1 cellular context compared by ENCODE assay signal in the genomic region with DNA sequence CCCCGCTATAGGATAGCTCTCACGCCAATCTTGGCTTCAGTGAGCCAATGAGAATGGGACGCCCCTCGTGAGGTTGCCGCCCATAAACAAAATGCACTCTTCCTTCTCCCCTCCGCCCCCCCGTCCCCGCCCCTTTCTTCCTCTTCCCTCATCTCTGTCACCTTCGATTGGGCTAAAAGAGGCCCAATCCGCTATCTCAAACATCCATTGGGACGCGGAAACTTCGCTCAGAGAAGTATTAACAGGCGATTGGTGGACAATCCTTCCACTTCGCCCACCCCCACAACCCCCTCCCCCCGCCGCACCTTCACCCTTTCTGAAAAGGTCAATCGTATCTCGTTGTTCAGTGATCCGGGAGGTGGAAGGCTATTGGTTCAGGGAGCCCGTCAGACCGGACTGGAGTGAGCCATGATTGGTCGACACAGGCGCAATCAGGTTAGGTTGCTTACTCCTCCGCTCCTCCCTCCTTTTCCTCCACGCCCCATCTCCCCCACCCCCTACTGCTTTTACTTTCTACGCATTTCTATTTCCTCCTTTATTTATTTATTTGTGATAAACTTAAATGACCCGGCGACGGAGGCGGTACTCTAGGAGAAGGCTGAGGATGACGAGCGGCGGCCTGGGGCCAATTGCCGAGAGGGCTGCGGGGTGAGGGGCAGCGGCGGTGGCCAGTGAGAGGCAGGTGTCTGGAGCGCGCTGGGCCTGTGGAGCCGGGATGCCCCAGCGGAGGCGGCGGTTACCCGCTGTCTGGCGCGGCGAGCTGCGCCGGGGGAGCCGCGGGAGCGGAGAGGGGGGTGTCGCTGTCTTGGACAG.
A peak's percentile ranks its signal among the peaks of the same experiment; 100 is the strongest.
TF ChIP-seq lines count a peak whose summit lies in the region.

No MANE protein-coding gene starts in this region.

TF ChIP-seq in HepG2, 621 proteins besides CTCF, POLR2A, EP300 and RAD21 (continued from another document and continues in another):
- no peak for TF ChIP-seq E2F5 (CRISPR knock-in tag; conservative IDR thresholded peaks at IDR 0.05)
- TF ChIP-seq, protein P1, sequence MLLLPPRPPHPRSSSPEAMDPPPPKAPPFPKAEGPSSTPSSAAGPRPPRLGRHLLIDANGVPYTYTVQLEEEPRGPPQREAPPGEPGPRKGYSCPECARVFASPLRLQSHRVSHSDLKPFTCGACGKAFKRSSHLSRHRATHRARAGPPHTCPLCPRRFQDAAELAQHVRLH (CRISPR knock-in tag; IDR thresholded peaks at IDR 0.05; ENCODE audit: borderline replicate concordance, low read depth) = peak; percentile 20; the same call in 1 of the 2 replicates
- TF ChIP-seq HNRNPK (IDR thresholded peaks at IDR 0.05; ENCODE audit: low read depth, low read length, poor library complexity, severe bottlenecking) = no peak
- TF ChIP-seq NFKB2 (CRISPR knock-in tag; IDR thresholded peaks at IDR 0.05; ENCODE audit: borderline replicate concordance) = peak; percentile 74; the same call in 1 of the 2 replicates
- no peak for TF ChIP-seq SOX6 (IDR thresholded peaks at IDR 0.05)
- peak; percentile 41; the same call in 1 of the 2 replicates for TF ChIP-seq SOX6 (CRISPR knock-in tag; IDR thresholded peaks at IDR 0.05)
- TF ChIP-seq, protein P2, sequence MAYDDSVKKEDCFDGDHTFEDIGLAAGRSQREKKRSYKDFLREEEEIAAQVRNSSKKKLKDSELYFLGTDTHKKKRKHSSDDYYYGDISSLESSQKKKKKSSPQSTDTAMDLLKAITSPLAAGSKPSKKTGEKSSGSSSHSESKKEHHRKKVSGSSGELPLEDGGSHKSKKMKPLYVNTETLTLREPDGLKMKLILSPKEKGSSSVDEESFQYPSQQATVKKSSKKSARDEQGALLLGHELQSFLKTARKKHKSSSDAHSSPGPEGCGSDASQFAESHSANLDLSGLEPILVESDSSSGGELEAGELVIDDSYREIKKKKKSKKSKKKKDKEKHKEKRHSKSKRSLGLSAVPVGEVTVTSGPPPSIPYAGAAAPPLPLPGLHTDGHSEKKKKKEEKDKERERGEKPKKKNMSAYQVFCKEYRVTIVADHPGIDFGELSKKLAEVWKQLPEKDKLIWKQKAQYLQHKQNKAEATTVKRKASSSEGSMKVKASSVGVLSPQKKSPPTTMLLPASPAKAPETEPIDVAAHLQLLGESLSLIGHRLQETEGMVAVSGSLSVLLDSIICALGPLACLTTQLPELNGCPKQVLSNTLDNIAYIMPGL (CRISPR knock-in tag; IDR thresholded peaks at IDR 0.05; ENCODE audit: borderline replicate concordance in 1 of 2, low read depth in 1 of 2) = peak; percentile 78 to 81; a peak in 3 of 4 replicates
- TF ChIP-seq ZBTB8A (CRISPR knock-in tag; IDR thresholded peaks at IDR 0.05; ENCODE audit: borderline replicate concordance, low read depth) = no peak
- TF ChIP-seq KLF9 (CRISPR knock-in tag; IDR thresholded peaks at IDR 0.05; ENCODE audit: low read depth) = no peak
- no peak for TF ChIP-seq EZH2 (conservative IDR thresholded peaks at IDR 0.05; ENCODE audit: low read depth, low read length)
- no peak for TF ChIP-seq IRF9 (CRISPR knock-in tag; IDR thresholded peaks at IDR 0.05; ENCODE audit: borderline replicate concordance)
- TF ChIP-seq ZNF468 (CRISPR knock-in tag; IDR thresholded peaks at IDR 0.05) = no peak
- no peak for TF ChIP-seq SOX5 (CRISPR knock-in tag; IDR thresholded peaks at IDR 0.05; ENCODE audit: borderline replicate concordance)
- TF ChIP-seq, protein P3, sequence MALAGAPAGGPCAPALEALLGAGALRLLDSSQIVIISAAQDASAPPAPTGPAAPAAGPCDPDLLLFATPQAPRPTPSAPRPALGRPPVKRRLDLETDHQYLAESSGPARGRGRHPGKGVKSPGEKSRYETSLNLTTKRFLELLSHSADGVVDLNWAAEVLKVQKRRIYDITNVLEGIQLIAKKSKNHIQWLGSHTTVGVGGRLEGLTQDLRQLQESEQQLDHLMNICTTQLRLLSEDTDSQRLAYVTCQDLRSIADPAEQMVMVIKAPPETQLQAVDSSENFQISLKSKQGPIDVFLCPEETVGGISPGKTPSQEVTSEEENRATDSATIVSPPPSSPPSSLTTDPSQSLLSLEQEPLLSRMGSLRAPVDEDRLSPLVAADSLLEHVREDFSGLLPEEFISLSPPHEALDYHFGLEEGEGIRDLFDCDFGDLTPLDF (CRISPR knock-in tag; IDR thresholded peaks at IDR 0.05) = 0 out of 2 replicates have a peak, but pooled peaks have one; percentile 31
- TF ChIP-seq ZNF782 (CRISPR knock-in tag; IDR thresholded peaks at IDR 0.05; ENCODE audit: borderline replicate concordance) = peak; percentile 68; the same call in 1 of the 2 replicates
- TF ChIP-seq, protein P4, sequence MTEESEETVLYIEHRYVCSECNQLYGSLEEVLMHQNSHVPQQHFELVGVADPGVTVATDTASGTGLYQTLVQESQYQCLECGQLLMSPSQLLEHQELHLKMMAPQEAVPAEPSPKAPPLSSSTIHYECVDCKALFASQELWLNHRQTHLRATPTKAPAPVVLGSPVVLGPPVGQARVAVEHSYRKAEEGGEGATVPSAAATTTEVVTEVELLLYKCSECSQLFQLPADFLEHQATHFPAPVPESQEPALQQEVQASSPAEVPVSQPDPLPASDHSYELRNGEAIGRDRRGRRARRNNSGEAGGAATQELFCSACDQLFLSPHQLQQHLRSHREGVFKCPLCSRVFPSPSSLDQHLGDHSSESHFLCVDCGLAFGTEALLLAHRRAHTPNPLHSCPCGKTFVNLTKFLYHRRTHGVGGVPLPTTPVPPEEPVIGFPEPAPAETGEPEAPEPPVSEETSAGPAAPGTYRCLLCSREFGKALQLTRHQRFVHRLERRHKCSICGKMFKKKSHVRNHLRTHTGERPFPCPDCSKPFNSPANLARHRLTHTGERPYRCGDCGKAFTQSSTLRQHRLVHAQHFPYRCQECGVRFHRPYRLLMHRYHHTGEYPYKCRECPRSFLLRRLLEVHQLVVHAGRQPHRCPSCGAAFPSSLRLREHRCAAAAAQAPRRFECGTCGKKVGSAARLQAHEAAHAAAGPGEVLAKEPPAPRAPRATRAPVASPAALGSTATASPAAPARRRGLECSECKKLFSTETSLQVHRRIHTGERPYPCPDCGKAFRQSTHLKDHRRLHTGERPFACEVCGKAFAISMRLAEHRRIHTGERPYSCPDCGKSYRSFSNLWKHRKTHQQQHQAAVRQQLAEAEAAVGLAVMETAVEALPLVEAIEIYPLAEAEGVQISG (CRISPR knock-in tag; IDR thresholded peaks at IDR 0.05) = peak; percentile 15; the same call in 1 of the 2 replicates
- no peak for TF ChIP-seq ZNF724P (CRISPR knock-in tag; IDR thresholded peaks at IDR 0.05; ENCODE audit: borderline replicate concordance)
- TF ChIP-seq KLF11 (CRISPR knock-in tag; IDR thresholded peaks at IDR 0.05) = no peak
- no peak for TF ChIP-seq KMT2A (CRISPR knock-in tag; IDR thresholded peaks at IDR 0.05)
- TF ChIP-seq RFXAP (CRISPR knock-in tag; IDR thresholded peaks at IDR 0.05; ENCODE audit: borderline replicate concordance) = no peak
- no peak for TF ChIP-seq SUZ12 (IDR thresholded peaks at IDR 0.05; ENCODE audit: low read depth, low read length)
- TF ChIP-seq ZFP36 (IDR thresholded peaks at IDR 0.05; ENCODE audit: borderline replicate concordance, low read depth, low read length, partially characterized antibody) = no peak
- TF ChIP-seq ZNF337 (CRISPR knock-in tag; IDR thresholded peaks at IDR 0.05; ENCODE audit: borderline replicate concordance, low read depth) = no peak
- TF ChIP-seq, protein P5, sequence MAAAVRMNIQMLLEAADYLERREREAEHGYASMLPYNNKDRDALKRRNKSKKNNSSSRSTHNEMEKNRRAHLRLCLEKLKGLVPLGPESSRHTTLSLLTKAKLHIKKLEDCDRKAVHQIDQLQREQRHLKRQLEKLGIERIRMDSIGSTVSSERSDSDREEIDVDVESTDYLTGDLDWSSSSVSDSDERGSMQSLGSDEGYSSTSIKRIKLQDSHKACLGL (CRISPR knock-in tag; IDR thresholded peaks at IDR 0.05) = peak; percentile 72; the same call in 1 of the 2 replicates
- no peak for TF ChIP-seq ZMYM3 (CRISPR knock-in tag; IDR thresholded peaks at IDR 0.05)
- TF ChIP-seq ZNF124 (CRISPR knock-in tag; IDR thresholded peaks at IDR 0.05) = no peak
- TF ChIP-seq ZNF563 (CRISPR knock-in tag; IDR thresholded peaks at IDR 0.05) = no peak
- TF ChIP-seq ZNF496 (CRISPR knock-in tag; IDR thresholded peaks at IDR 0.05; ENCODE audit: insufficient replicate concordance) = no peak
- no peak for TF ChIP-seq CEBPB (IDR thresholded peaks at IDR 0.05; ENCODE audit: borderline replicate concordance, low read depth, low read length)
- no peak for TF ChIP-seq IKZF1 (IDR thresholded peaks at IDR 0.05)
- peak; percentile 30; the same call in 1 of the 2 replicates for TF ChIP-seq ARHGAP35 (CRISPR knock-in tag; IDR thresholded peaks at IDR 0.05; ENCODE audit: borderline replicate concordance)
- TF ChIP-seq BORCS8-MEF2B (CRISPR knock-in tag; IDR thresholded peaks at IDR 0.05) = peak; percentile 62; the same call in 1 of the 2 replicates
- TF ChIP-seq, protein P6, sequence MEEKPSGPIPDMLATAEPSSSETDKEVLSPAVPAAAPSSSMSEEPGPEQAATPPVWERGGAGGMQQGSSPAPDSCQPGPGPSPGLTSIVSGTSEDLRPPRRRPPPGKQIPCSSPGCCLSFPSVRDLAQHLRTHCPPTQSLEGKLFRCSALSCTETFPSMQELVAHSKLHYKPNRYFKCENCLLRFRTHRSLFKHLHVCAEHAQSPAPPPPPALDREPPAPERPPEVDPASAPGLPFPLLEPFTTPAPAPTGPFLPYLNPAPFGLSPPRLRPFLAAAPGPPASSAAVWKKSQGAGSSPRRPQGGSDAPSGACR (CRISPR knock-in tag; IDR thresholded peaks at IDR 0.05) = no peak
- peak; percentile 28; the same call in 1 of the 2 replicates for TF ChIP-seq MXD3 (CRISPR knock-in tag; IDR thresholded peaks at IDR 0.05)
- TF ChIP-seq SP4 (CRISPR knock-in tag; IDR thresholded peaks at IDR 0.05) = no peak; the same call in 1 of the 2 replicates
- TF ChIP-seq ZKSCAN1 (IDR thresholded peaks at IDR 0.05; ENCODE audit: low read length) = no peak
- TF ChIP-seq ZNF12 (CRISPR knock-in tag; IDR thresholded peaks at IDR 0.05) = no peak
- TF ChIP-seq ZNF567 (CRISPR knock-in tag; IDR thresholded peaks at IDR 0.05; ENCODE audit: borderline replicate concordance) = 0 out of 2 replicates have a peak, but pooled peaks have one; percentile 51
- TF ChIP-seq ZNF225 (CRISPR knock-in tag; IDR thresholded peaks at IDR 0.05) = 0 out of 2 replicates have a peak, but pooled peaks have one; percentile 62
- no peak for TF ChIP-seq MZF1 (CRISPR knock-in tag; IDR thresholded peaks at IDR 0.05; ENCODE audit: borderline replicate concordance)
- TF ChIP-seq ASH2L (IDR thresholded peaks at IDR 0.05; ENCODE audit: insufficient read length, low read depth, low read length) = peak; percentile 63
- TF ChIP-seq RFX3 (CRISPR knock-in tag; IDR thresholded peaks at IDR 0.05) = no peak
- no peak for TF ChIP-seq ZNF354B (CRISPR knock-in tag; IDR thresholded peaks at IDR 0.05)
- TF ChIP-seq, protein P7, sequence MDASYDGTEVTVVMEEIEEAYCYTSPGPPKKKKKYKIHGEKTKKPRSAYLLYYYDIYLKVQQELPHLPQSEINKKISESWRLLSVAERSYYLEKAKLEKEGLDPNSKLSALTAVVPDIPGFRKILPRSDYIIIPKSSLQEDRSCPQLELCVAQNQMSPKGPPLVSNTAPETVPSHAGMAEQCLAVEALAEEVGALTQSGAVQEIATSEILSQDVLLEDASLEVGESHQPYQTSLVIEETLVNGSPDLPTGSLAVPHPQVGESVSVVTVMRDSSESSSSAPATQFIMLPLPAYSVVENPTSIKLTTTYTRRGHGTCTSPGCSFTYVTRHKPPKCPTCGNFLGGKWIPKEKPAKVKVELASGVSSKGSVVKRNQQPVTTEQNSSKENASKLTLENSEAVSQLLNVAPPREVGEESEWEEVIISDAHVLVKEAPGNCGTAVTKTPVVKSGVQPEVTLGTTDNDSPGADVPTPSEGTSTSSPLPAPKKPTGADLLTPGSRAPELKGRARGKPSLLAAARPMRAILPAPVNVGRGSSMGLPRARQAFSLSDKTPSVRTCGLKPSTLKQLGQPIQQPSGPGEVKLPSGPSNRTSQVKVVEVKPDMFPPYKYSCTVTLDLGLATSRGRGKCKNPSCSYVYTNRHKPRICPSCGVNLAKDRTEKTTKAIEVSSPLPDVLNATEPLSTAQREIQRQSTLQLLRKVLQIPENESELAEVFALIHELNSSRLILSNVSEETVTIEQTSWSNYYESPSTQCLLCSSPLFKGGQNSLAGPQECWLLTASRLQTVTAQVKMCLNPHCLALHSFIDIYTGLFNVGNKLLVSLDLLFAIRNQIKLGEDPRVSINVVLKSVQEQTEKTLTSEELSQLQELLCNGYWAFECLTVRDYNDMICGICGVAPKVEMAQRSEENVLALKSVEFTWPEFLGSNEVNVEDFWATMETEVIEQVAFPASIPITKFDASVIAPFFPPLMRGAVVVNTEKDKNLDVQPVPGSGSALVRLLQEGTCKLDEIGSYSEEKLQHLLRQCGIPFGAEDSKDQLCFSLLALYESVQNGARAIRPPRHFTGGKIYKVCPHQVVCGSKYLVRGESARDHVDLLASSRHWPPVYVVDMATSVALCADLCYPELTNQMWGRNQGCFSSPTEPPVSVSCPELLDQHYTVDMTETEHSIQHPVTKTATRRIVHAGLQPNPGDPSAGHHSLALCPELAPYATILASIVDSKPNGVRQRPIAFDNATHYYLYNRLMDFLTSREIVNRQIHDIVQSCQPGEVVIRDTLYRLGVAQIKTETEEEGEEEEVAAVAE (CRISPR knock-in tag; IDR thresholded peaks at IDR 0.05; ENCODE audit: borderline replicate concordance) = no peak
- TF ChIP-seq, protein P8, sequence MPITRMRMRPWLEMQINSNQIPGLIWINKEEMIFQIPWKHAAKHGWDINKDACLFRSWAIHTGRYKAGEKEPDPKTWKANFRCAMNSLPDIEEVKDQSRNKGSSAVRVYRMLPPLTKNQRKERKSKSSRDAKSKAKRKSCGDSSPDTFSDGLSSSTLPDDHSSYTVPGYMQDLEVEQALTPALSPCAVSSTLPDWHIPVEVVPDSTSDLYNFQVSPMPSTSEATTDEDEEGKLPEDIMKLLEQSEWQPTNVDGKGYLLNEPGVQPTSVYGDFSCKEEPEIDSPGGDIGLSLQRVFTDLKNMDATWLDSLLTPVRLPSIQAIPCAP (CRISPR knock-in tag; IDR thresholded peaks at IDR 0.05; ENCODE audit: low read depth) = no peak
- TF ChIP-seq ZNF350 (CRISPR knock-in tag; IDR thresholded peaks at IDR 0.05; ENCODE audit: borderline replicate concordance, low read depth) = peak; percentile 65; the same call in 1 of the 2 replicates
